In genomic region chr22:36809351-36809750, GRCh38 we compare ENCODE assay signal across 20 cellular contexts. TPM values are rescaled to one million over a fixed set of nuclear protein-coding genes. Genes with fewer than 3 reads are reported as not detected.
DNase-seq lines count a peak whose midpoint lies in the region; ATAC-seq, FAIRE-seq and TF ChIP-seq lines count a peak whose summit lies in the region.
"Had no signal": no experiment of that assay in that cellular context is flagged by ENCODE, and none has a peak within 500 bp of the region (broad histone marks: within the 10 kb centered on the region; RNA-seq: fewer than 3 reads in every experiment).

No MANE protein-coding gene starts in this region.

- no peak for TF ChIP-seq RAD21 in GM12878 (IDR thresholded peaks at IDR 0.05; ENCODE audit: insufficient read depth, low read depth, low read length)

- no peak for ATAC-seq in activated naive CD8-positive, alpha-beta T cell treated with anti-CD3 and anti-CD28 coated beads, Interleukin-2, amount 10 ng/mL, durations not matched to agents 7 days and 5 days (ENCODE audit: low read depth)
- ATAC-seq in activated naive CD8-positive, alpha-beta T cell treated with anti-CD3 and anti-CD28 coated beads, Interleukin-2, amount 50 U/mL, for 24 hours: no peak
- ATAC-seq in GM12878 (no peak), PC-3 (no peak), HG03342 (IDR thresholded peaks at IDR 0.05; ENCODE audit: unreplicated experiment) (no peak)
- ATAC-seq: HCT116 had no signal

- peak overlapping the region; percentile 44 for H3K4me2 ChIP-seq in Loucy (ENCODE audit: low read depth, low read length, poor library complexity, severe bottlenecking)
- H3K4me2 ChIP-seq in GM12878 (ENCODE audit: control insufficient read depth, insufficient read depth): no peak overlapping the region
- no peak overlapping the region for H3K4me2 ChIP-seq in PC-3 (ENCODE audit: low read length)

- H3K4me1 Mint-ChIP-seq in activated naive CD8-positive, alpha-beta T cell treated with anti-CD3 and anti-CD28 coated beads, Interleukin-2, amount 10 ng/mL, durations not matched to agents 7 days and 5 days: peaks cover 29% of the 10 kb centered on the region
- H3K4me1 Mint-ChIP-seq in activated naive CD8-positive, alpha-beta T cell treated with anti-CD3 and anti-CD28 coated beads, Interleukin-2, amount 50 U/mL, for 24 hours: peaks cover 14% of the 10 kb centered on the region

- in situ Hi-C loops in GM12878 (cut with MboI): no loop called here

- peaks cover 11% of the 10 kb centered on the region for H3K27me3 Mint-ChIP-seq in activated naive CD8-positive, alpha-beta T cell treated with anti-CD3 and anti-CD28 coated beads, Interleukin-2, amount 10 ng/mL, durations not matched to agents 7 days and 5 days
- H3K27me3 Mint-ChIP-seq in activated naive CD8-positive, alpha-beta T cell treated with anti-CD3 and anti-CD28 coated beads, Interleukin-2, amount 50 U/mL, for 24 hours: peaks cover 11% of the 10 kb centered on the region

- RAD21 ChIA-PET in GM12878 (lab: Charles Lee; ENCODE audit: unreplicated experiment): no interaction called here

- peaks cover 16% of the 10 kb centered on the region for H3K4me1 ChIP-seq in Loucy (ENCODE audit: insufficient read depth, low read length, poor library complexity, severe bottlenecking)
- no peaks in the 10 kb centered on the region for H3K4me1 ChIP-seq in GM12878 (ENCODE audit: control insufficient read depth, insufficient read depth, low read length)
- no peaks in the 10 kb centered on the region for H3K4me1 ChIP-seq in PC-3 (ENCODE audit: insufficient read depth, low read length)
- H3K4me1 ChIP-seq: Caco-2 had no signal

- H3K9me2 ChIP-seq in Loucy (replicated peaks; ENCODE audit: low read depth, low read length) (no peaks in the 10 kb centered on the region), PC-3 (replicated peaks; ENCODE audit: low read length) (no peaks in the 10 kb centered on the region)

- H3K27me3 ChIP-seq in Loucy (ENCODE audit: insufficient read depth, low read length, poor library complexity, severe bottlenecking): no peaks in the 10 kb centered on the region
- peaks cover 0 to under 1% of the 10 kb centered on the region in 2 experiments; a peak in 2 of 4 replicates for H3K27me3 ChIP-seq in GM12878 (replicated peaks in 1 of 2; ENCODE audit: control insufficient read depth in 2 of 2, insufficient read depth in 2 of 2, low read length in 1 of 2)
- H3K27me3 ChIP-seq in PC-3 (ENCODE audit: low read length): peaks cover 25% of the 10 kb centered on the region; the same call in 1 of the 2 replicates

- H3K4me3 Mint-ChIP-seq in activated naive CD8-positive, alpha-beta T cell treated with anti-CD3 and anti-CD28 coated beads, Interleukin-2, amount 10 ng/mL, durations not matched to agents 7 days and 5 days: peak overlapping the region; percentile 74
- no peak overlapping the region for H3K4me3 Mint-ChIP-seq in activated naive CD8-positive, alpha-beta T cell treated with anti-CD3 and anti-CD28 coated beads, Interleukin-2, amount 50 U/mL, for 24 hours
- H3K4me3 Mint-ChIP-seq: CD4-positive, alpha-beta T cell; HFFc6 had no signal

- peak overlapping the region; percentile 79 for H3K27ac Mint-ChIP-seq in activated naive CD8-positive, alpha-beta T cell treated with anti-CD3 and anti-CD28 coated beads, Interleukin-2, amount 10 ng/mL, durations not matched to agents 7 days and 5 days
- H3K27ac Mint-ChIP-seq in activated naive CD8-positive, alpha-beta T cell treated with anti-CD3 and anti-CD28 coated beads, Interleukin-2, amount 50 U/mL, for 24 hours: no peak overlapping the region
- H3K27ac Mint-ChIP-seq: HFFc6 had no signal

- H3K4me3 ChIP-seq in Loucy (ENCODE audit: low read length, poor library complexity, severe bottlenecking) (no peak overlapping the region), GM12878 (no peak overlapping the region), PC-3 (ENCODE audit: low read length) (no peak overlapping the region)

- BruUV-seq in GM12878 (replicated peaks; lab: Mats Ljungman, UMichigan) (no TSS peak), PC-3 (replicated peaks; lab: Mats Ljungman, UMichigan) (no TSS peak)

- no peak for TF ChIP-seq CTCF in Loucy (conservative IDR thresholded peaks at IDR 0.05; ENCODE audit: low read length)
- TF ChIP-seq CTCF in GM12878 (IDR thresholded peaks at IDR 0.05 in 2 of 3, conservative IDR thresholded peaks at IDR 0.05 in 1 of 3; ENCODE audit: control insufficient read depth in 2 of 3, extremely low read depth in 1 of 3, insufficient read depth in 1 of 3, low read depth in 3 of 3, low read length in 3 of 3): no peak
- TF ChIP-seq CTCF in PC-3 (conservative IDR thresholded peaks at IDR 0.05; ENCODE audit: low read depth, low read length): no peak

- FAIRE-seq in GM12878 (lab: Jason Lieb, UNC): no peak
- FAIRE-seq: D721Med, G401.6, HTR-8/SVneo had no signal

- TF ChIP-seq EP300 in GM12878 (IDR thresholded peaks at IDR 0.05; ENCODE audit: borderline replicate concordance in 1 of 2, control insufficient read depth in 1 of 2, low read depth in 2 of 2, low read length in 2 of 2): no peak

- intact Hi-C loops in GM12878 (cut with micrococcal nuclease; ENCODE audit: unreplicated experiment) (no loop called here), PC-3 (cut with micrococcal nuclease) (no loop called here)

- 32% methylated on average over 6 of the region's 6 CpGs for WGBS in GM12878 (ENCODE audit: insufficient coverage, insufficient replicate concordance, low lambda C conversion rate, missing lambda C conversion rate)

- H3K9ac ChIP-seq in Loucy (ENCODE audit: low read depth, low read length, poor library complexity, severe bottlenecking) (peak overlapping the region; percentile 17), GM12878 (ENCODE audit: control insufficient read depth, insufficient read depth, low read length) (no peak overlapping the region), PC-3 (ENCODE audit: low read length) (no peak overlapping the region)

- SMC1A ChIA-PET in GM12878 (lab: Charles Lee; ENCODE audit: uncharacterized antibody, unreplicated experiment): no interaction called here

- H3K79me2 ChIP-seq in Loucy (ENCODE audit: insufficient read depth, low read length) (no peaks in the 10 kb centered on the region), GM12878 (ENCODE audit: control insufficient read depth, insufficient read depth, low read length) (no peaks in the 10 kb centered on the region), PC-3 (ENCODE audit: low read length) (no peaks in the 10 kb centered on the region)

- H3F3A ChIP-seq in Loucy (ENCODE audit: low read depth) (no peaks in the 10 kb centered on the region), PC-3 (ENCODE audit: low read length, unreplicated experiment) (no peaks in the 10 kb centered on the region)

- H3K36me3 ChIP-seq in Loucy (ENCODE audit: insufficient read depth, low read length): no peaks in the 10 kb centered on the region
- H3K36me3 ChIP-seq in GM12878 (ENCODE audit: control insufficient read depth in 2 of 2, insufficient read depth in 2 of 2, low read length in 1 of 2): no peaks in the 10 kb centered on the region
- H3K36me3 ChIP-seq in PC-3 (ENCODE audit: low read depth, low read length): no peaks in the 10 kb centered on the region

- POLR2A ChIA-PET in activated naive CD8-positive, alpha-beta T cell treated with anti-CD3 and anti-CD28 coated beads, Interleukin-2, amount 10 ng/mL, durations not matched to agents 7 days and 5 days (lab: Charles Lee): interaction anchor here (0.6 to 1.4 kb wide), 4 partner anchors 11 to 67 kb away, joined by 4 to 7 read pairs (median 5); partner anchors contain the start of genes IFT27 and NCF4
- POLR2A ChIA-PET in GM12878 (lab: Charles Lee): no interaction called here
- POLR2A ChIA-PET in PC-3 (lab: Charles Lee; ENCODE audit: unreplicated experiment): interaction anchor here (0.5 kb wide), 1 partner anchor 227 kb away, joined by 6 read pairs; no protein-coding TSS in a partner anchor

- no peak for TF ChIP-seq POLR2A in GM12878 (IDR thresholded peaks at IDR 0.05; ENCODE audit: low read depth, low read length)

- no peak for DNase-seq in activated naive CD8-positive, alpha-beta T cell treated with anti-CD3 and anti-CD28 coated beads, Interleukin-2, amount 10 ng/mL, durations not matched to agents 7 days and 5 days
- DNase-seq in activated naive CD8-positive, alpha-beta T cell treated with anti-CD3 and anti-CD28 coated beads, Interleukin-2, amount 50 U/mL, for 24 hours: no peak
- DNase-seq in GM12878 (ENCODE audit: low read depth, low spot score) (no peak), PC-3 (no peak), HuH-7.5 (ENCODE audit: low spot score) (no peak)
- DNase-seq: 8988T; C1 segment of cervical spinal cord; Caco-2; CD4-positive, alpha-beta T cell; GOT3; H7; HFFc6 had no signal

- H3K27ac ChIP-seq in GM12878 (ENCODE audit: control insufficient read depth, insufficient read depth): no peak overlapping the region
- H3K27ac ChIP-seq in PC-3 (ENCODE audit: low read length): no peak overlapping the region

- H3K36me3 Mint-ChIP-seq in activated naive CD8-positive, alpha-beta T cell treated with anti-CD3 and anti-CD28 coated beads, Interleukin-2, amount 10 ng/mL, durations not matched to agents 7 days and 5 days: no peaks in the 10 kb centered on the region
- H3K36me3 Mint-ChIP-seq in activated naive CD8-positive, alpha-beta T cell treated with anti-CD3 and anti-CD28 coated beads, Interleukin-2, amount 50 U/mL, for 24 hours (ENCODE audit: low read depth): no peaks in the 10 kb centered on the region

- H4K20me1 ChIP-seq in Loucy (ENCODE audit: insufficient read depth, low read length, poor library complexity, severe bottlenecking): no peaks in the 10 kb centered on the region
- no peaks in the 10 kb centered on the region for H4K20me1 ChIP-seq in GM12878 (ENCODE audit: control insufficient read depth, insufficient read depth)
- no peaks in the 10 kb centered on the region for H4K20me1 ChIP-seq in PC-3 (ENCODE audit: low read length)

- CTCF ChIA-PET in GM12878 (lab: Yijun Ruan, JAX) (interaction anchor here (0.7 kb wide), 1 partner anchor 289 kb away, joined by 3 read pairs; no protein-coding TSS in a partner anchor), PC-3 (lab: Charles Lee) (no interaction called here)

- H3K9me3 Mint-ChIP-seq in activated naive CD8-positive, alpha-beta T cell treated with anti-CD3 and anti-CD28 coated beads, Interleukin-2, amount 10 ng/mL, durations not matched to agents 7 days and 5 days: no peaks in the 10 kb centered on the region
- no peaks in the 10 kb centered on the region for H3K9me3 Mint-ChIP-seq in activated naive CD8-positive, alpha-beta T cell treated with anti-CD3 and anti-CD28 coated beads, Interleukin-2, amount 50 U/mL, for 24 hours
- H3K9me3 Mint-ChIP-seq: CD4-positive, alpha-beta T cell; HFFc6 had no signal

- H3K9me3 ChIP-seq in Loucy (ENCODE audit: insufficient read depth, low read depth, low read length): no peaks in the 10 kb centered on the region
- H3K9me3 ChIP-seq in GM12878 (replicated peaks; ENCODE audit: control insufficient read depth, insufficient read depth, low read length): no peaks in the 10 kb centered on the region
- H3K9me3 ChIP-seq in PC-3 (ENCODE audit: low read length): no peaks in the 10 kb centered on the region
- H3K9me3 ChIP-seq: Caco-2 had no signal

- H2AFZ ChIP-seq in Loucy (ENCODE audit: low read length): no peak overlapping the region
- H2AFZ ChIP-seq in GM12878 (ENCODE audit: control insufficient read depth, low read depth, low read length): no peak overlapping the region
- H2AFZ ChIP-seq in PC-3 (ENCODE audit: low read length): no peak overlapping the region

RNA-seq across cellular contexts. Expression of gene PVALB, which starts 7.5 kb away (rescaled TPM):
- not detected for total RNA-seq in activated naive CD8-positive, alpha-beta T cell treated with anti-CD3 and anti-CD28 coated beads, Interleukin-2, amount 10 ng/mL, durations not matched to agents 7 days and 5 days
- not detected in 2 replicates for total RNA-seq in GM12878 (2013; cell fraction: nucleolus; rRNA removed)
- total RNA-seq in GM12878 (2014; rRNA removed) (not detected in 2 replicates), GM12878 (2014; rRNA removed; fragmentation: Illumina TruSeq; extraction: Trizol) (not detected in 2 replicates), GM12878 (2021) (not detected in 2 replicates), PC-3 (2014; rRNA removed) (not detected in 2 replicates)
- polyA plus RNA-seq in GM12878 (2011; ENCODE audit: low read depth): not detected
- polyA plus RNA-seq in GM12878 (2011; rRNA removed) (not detected in 2 replicates), GM12878 (2014; fragmentation: Illumina TruSeq; extraction: Trizol) (not detected in 2 replicates), GM12878 (2014; fragmentation: Nextera tagmentation; extraction: Ambion mirVana) (not detected), GM12878 (2014; rRNA removed) (not detected in 2 replicates), GM12878 (2016; fragmentation: Nextera tagmentation; extraction: Ambion mirVana) (not detected)
- polyA plus RNA-seq in GM12878 (2011; cell fraction: cytosol; rRNA removed): not detected in 2 replicates
- polyA plus RNA-seq in GM12878 (2011; cell fraction: nucleus; rRNA removed): not detected in 2 replicates
- polyA plus RNA-seq in GM12878 (2012): not detected in 2 replicates
- not detected in 2 replicates for polyA minus RNA-seq in GM12878 (2011; rRNA and poly(A)+ RNA removed)
- polyA minus RNA-seq in GM12878 (2011; cell fraction: cytosol; rRNA and poly(A)+ RNA removed): not detected in 2 replicates
- not detected in 2 replicates for polyA minus RNA-seq in GM12878 (2011; cell fraction: nucleus; rRNA and poly(A)+ RNA removed)
- total RNA-seq: A673; Caco-2; CD4-positive, alpha-beta T cell; HFFc6 had no signal
- polyA plus RNA-seq: AG04450 had no signal

RNA-seq across cellular contexts. Expression of gene IFT27, which starts 33.4 kb away (rescaled TPM):
- 10 to 100 TPM; 23.5 to 27.8 TPM for total RNA-seq in activated naive CD8-positive, alpha-beta T cell treated with anti-CD3 and anti-CD28 coated beads, Interleukin-2, amount 10 ng/mL, durations not matched to agents 7 days and 5 days
- 4.1 and 6.3 TPM in 2 replicates for total RNA-seq in GM12878 (2013; cell fraction: nucleolus; rRNA removed)
- total RNA-seq in GM12878 (2014; rRNA removed) (12.0 and 12.1 TPM in 2 replicates), GM12878 (2014; rRNA removed; fragmentation: Illumina TruSeq; extraction: Trizol) (8.4 and 9.5 TPM in 2 replicates), GM12878 (2021) (18.5 and 18.8 TPM in 2 replicates), PC-3 (2014; rRNA removed) (19.9 and 23.3 TPM in 2 replicates)
- polyA plus RNA-seq in GM12878 (2011; ENCODE audit: low read depth): 8.2 TPM
- polyA plus RNA-seq in GM12878 (2011; rRNA removed) (1.9 and 2.7 TPM in 2 replicates), GM12878 (2014; fragmentation: Illumina TruSeq; extraction: Trizol) (3.7 and 7.1 TPM in 2 replicates), GM12878 (2014; fragmentation: Nextera tagmentation; extraction: Ambion mirVana) (1 to 10 TPM; 2.7 to 3.0 TPM), GM12878 (2014; rRNA removed) (15.3 and 18.0 TPM in 2 replicates), GM12878 (2016; fragmentation: Nextera tagmentation; extraction: Ambion mirVana) (10 to 100 TPM; 26.2 to 32.5 TPM)
- polyA plus RNA-seq in GM12878 (2011; cell fraction: cytosol; rRNA removed): 1.6 and 2.1 TPM in 2 replicates
- 5.4 and 8.9 TPM in 2 replicates for polyA plus RNA-seq in GM12878 (2011; cell fraction: nucleus; rRNA removed)
- polyA plus RNA-seq in GM12878 (2012): 11.7 and 12.2 TPM in 2 replicates
- 0.88 and 1.3 TPM in 2 replicates for polyA minus RNA-seq in GM12878 (2011; rRNA and poly(A)+ RNA removed)
- polyA minus RNA-seq in GM12878 (2011; cell fraction: cytosol; rRNA and poly(A)+ RNA removed): 0.53 and 1.4 TPM in 2 replicates
- polyA minus RNA-seq in GM12878 (2011; cell fraction: nucleus; rRNA and poly(A)+ RNA removed): 1.5 and 1.6 TPM in 2 replicates

RNA-seq across cellular contexts. Expression of gene NCF4, which starts 51.5 kb away (rescaled TPM):
- total RNA-seq in activated naive CD8-positive, alpha-beta T cell treated with anti-CD3 and anti-CD28 coated beads, Interleukin-2, amount 10 ng/mL, durations not matched to agents 7 days and 5 days: 10 to 100 TPM; 31.0 to 35.3 TPM
- 26.0 and 26.7 TPM in 2 replicates for total RNA-seq in GM12878 (2013; cell fraction: nucleolus; rRNA removed)
- total RNA-seq in GM12878 (2014; rRNA removed) (91.2 and 96.2 TPM in 2 replicates), GM12878 (2014; rRNA removed; fragmentation: Illumina TruSeq; extraction: Trizol) (58.5 and 59.3 TPM in 2 replicates), GM12878 (2021) (65.6 and 66.5 TPM in 2 replicates), PC-3 (2014; rRNA removed) (0.47 TPM in 1 of 2 replicates, not detected in the other)
- polyA plus RNA-seq in GM12878 (2011; ENCODE audit: low read depth): 15.4 TPM
- polyA plus RNA-seq in GM12878 (2011; rRNA removed) (74.5 and 136 TPM in 2 replicates), GM12878 (2014; fragmentation: Illumina TruSeq; extraction: Trizol) (24.9 and 56.8 TPM in 2 replicates), GM12878 (2014; fragmentation: Nextera tagmentation; extraction: Ambion mirVana) (10 to 100 TPM; 22.9 to 29.8 TPM), GM12878 (2014; rRNA removed) (82.2 and 90.3 TPM in 2 replicates), GM12878 (2016; fragmentation: Nextera tagmentation; extraction: Ambion mirVana) (10 to 100 TPM; 78.5 to 84.5 TPM)
- polyA plus RNA-seq in GM12878 (2011; cell fraction: cytosol; rRNA removed): 163 and 194 TPM in 2 replicates
- polyA plus RNA-seq in GM12878 (2011; cell fraction: nucleus; rRNA removed): 239 and 247 TPM in 2 replicates
- polyA plus RNA-seq in GM12878 (2012): 24.0 and 30.9 TPM in 2 replicates
- polyA minus RNA-seq in GM12878 (2011; rRNA and poly(A)+ RNA removed): 76.7 and 132 TPM in 2 replicates
- polyA minus RNA-seq in GM12878 (2011; cell fraction: cytosol; rRNA and poly(A)+ RNA removed): 33.1 and 37.9 TPM in 2 replicates
- 27.1 and 35.8 TPM in 2 replicates for polyA minus RNA-seq in GM12878 (2011; cell fraction: nucleus; rRNA and poly(A)+ RNA removed)
- total RNA-seq: A673, Caco-2, H7, HFFc6 had no signal
- polyA plus RNA-seq: AG04450 had no signal

Comparison
In these comparisons a context has a peak if more than half of its experiments do, and no peak if none do; other contexts are left out.
1. RNA of gene NCF4, which starts 51.5 kb away (total RNA-seq): 26.0 to 96.2 TPM in GM12878 and 31.0 to 35.3 TPM in activated naive CD8-positive, alpha-beta T cell treated with anti-CD3 and anti-CD28 coated beads, Interleukin-2, amount 10 ng/mL, durations not matched to agents 7 days and 5 days; 0.47 TPM in PC-3; every median in the first group is over 10 times any median in the second.